Comparison of ENCODE assay signal across 16 cellular contexts in genomic region chr13:80436571-80437169, GRCh38.
A peak's percentile ranks its signal among the peaks of the same experiment; 100 is the strongest.
DNase-seq lines count a peak whose midpoint lies in the region; ATAC-seq and TF ChIP-seq lines count a peak whose summit lies in the region.
"Had no signal": no experiment of that assay in that cellular context is flagged by ENCODE, and none has a peak within 500 bp of the region (broad histone marks: within the 10 kb centered on the region; RNA-seq: fewer than 3 reads in every experiment).

No MANE protein-coding gene starts in this region.

- ATAC-seq in heart right ventricle (peak; percentile 55 to 93 (median 90)), GM21526 (IDR thresholded peaks at IDR 0.05; ENCODE audit: low FRiP score, unreplicated experiment) (no peak)
- ATAC-seq: Panc1 had no signal

- peaks cover 13% of the 10 kb centered on the region for H3K4me1 ChIP-seq in BE2C
- H3K4me1 ChIP-seq in heart right ventricle: peaks cover 0 to 36% (median 8%) of the 10 kb centered on the region in 9 donors
- H3K4me1 ChIP-seq in sigmoid colon: peaks cover 0 to 13% (median 5%) of the 10 kb centered on the region in 4 donors

- H3K27ac ChIP-seq in WERI-Rb-1 (peak overlapping the region; percentile 45), heart right ventricle (peak overlapping the region; percentile 3 to 84 (median 66)), sigmoid colon (peak overlapping the region; percentile 43 to 64 (median 55))

- intact Hi-C loops in heart right ventricle (cut with DNase I): loop anchor here in 1 of 10 donors (2.0 kb wide), 1 partner anchor 78 kb away; no protein-coding TSS in a partner anchor
- intact Hi-C loops in sigmoid colon (cut with DNase I): no loop called here

- WGBS in heart right ventricle, 2 donors: 46 to 56% methylated on average over 4 of the region's 4 CpGs
- 59 to 80% methylated on average over 4 of the region's 4 CpGs for WGBS in sigmoid colon, 2 donors

- DNase-seq in BE2C (peak; percentile 16), WERI-Rb-1 (no peak), heart right ventricle (peak in 1 of 2 donors; percentile 39), sigmoid colon (peak; percentile 72), superior temporal gyrus (ENCODE audit: extremely low spot score) (no peak), MG63 (no peak), HT-29 (ENCODE audit: low spot score) (no peak)
- DNase-seq: activated naive CD4-positive, alpha-beta T cell treated with anti-CD3 and anti-CD28 coated beads, Interleukin-2, amount 50 U/mL, for 16 hours; AML-193; GDM1; MM.1S; NCI-H226; trophoblast cell had no signal

- H3K4me3 ChIP-seq in BE2C (ENCODE audit: low read depth, low read length) (peak overlapping the region; percentile 20; the same call in 1 of the 2 replicates), WERI-Rb-1 (ENCODE audit: low read depth, low read length) (no peak overlapping the region), heart right ventricle (no peak overlapping the region), sigmoid colon (no peak overlapping the region), MG63 (no peak overlapping the region)
- H3K4me3 ChIP-seq: skin epidermis had no signal

- H3K27me3 ChIP-seq in BE2C (no peaks in the 10 kb centered on the region), WERI-Rb-1 (ENCODE audit: insufficient read depth, low read depth, severe bottlenecking) (no peaks in the 10 kb centered on the region), heart right ventricle (no peaks in the 10 kb centered on the region), sigmoid colon (no peaks in the 10 kb centered on the region), MG63 (no peaks in the 10 kb centered on the region)

- TF ChIP-seq CTCF in BE2C (IDR thresholded peaks at IDR 0.05; ENCODE audit: low read depth, low read length) (no peak), WERI-Rb-1 (IDR thresholded peaks at IDR 0.05; ENCODE audit: low read depth, low read length) (no peak), heart right ventricle (IDR thresholded peaks at IDR 0.05) (no peak), sigmoid colon (IDR thresholded peaks at IDR 0.05) (no peak)

- no peak for TF ChIP-seq POLR2A in sigmoid colon (IDR thresholded peaks at IDR 0.05)

- peak in 2 of 4 donors; percentile 9 to 13 for TF ChIP-seq EP300 in sigmoid colon (IDR thresholded peaks at IDR 0.05)

- H3K36me3 ChIP-seq in BE2C: no peaks in the 10 kb centered on the region; the same call in 1 of the 2 replicates
- H3K36me3 ChIP-seq in WERI-Rb-1: no peaks in the 10 kb centered on the region
- no peaks in the 10 kb centered on the region for H3K36me3 ChIP-seq in heart right ventricle
- H3K36me3 ChIP-seq in sigmoid colon: no peaks in the 10 kb centered on the region
- H3K36me3 ChIP-seq in MG63: no peaks in the 10 kb centered on the region

- H3K9me3 ChIP-seq in BE2C (no peaks in the 10 kb centered on the region; the same call in 1 of the 2 replicates), WERI-Rb-1 (ENCODE audit: severe bottlenecking) (no peaks in the 10 kb centered on the region), heart right ventricle (no peaks in the 10 kb centered on the region), sigmoid colon (no peaks in the 10 kb centered on the region), MG63 (no peaks in the 10 kb centered on the region)

Comparison
In these comparisons a context has a peak if more than half of its experiments do, and no peak if none do; other contexts are left out.
1. DNase-seq: peak in BE2C (single experiment) and sigmoid colon (single experiment); none in WERI-Rb-1 (single experiment), superior temporal gyrus (single experiment), MG63 (single experiment) and HT-29 (single experiment).
2. Peak in every context shown above with its lines, with median percentiles within 50 percentile points of each other: H3K27ac ChIP-seq.